In genomic region chr20:38804682-38805501, GRCh38 we compare ENCODE assay signal across 8 cellular contexts. TPM values are rescaled to one million over a fixed set of nuclear protein-coding genes. Genes with fewer than 3 reads are reported as not detected.
DNase-seq lines count a peak whose midpoint lies in the region; ATAC-seq lines count a peak whose summit lies in the region.

No MANE protein-coding gene starts in this region.

- intact Hi-C loops in sciatic nerve (cut with DNase I): no loop called here
- intact Hi-C loops in aorta (cut with DNase I): no loop called here

- no peaks in the 10 kb centered on the region for H3K27me3 ChIP-seq in aorta (ENCODE audit: control insufficient read depth in 1 of 2, insufficient read depth in 2 of 2, low read length in 1 of 2)

- peak; percentile 76 for DNase-seq in NAMALWA (ENCODE audit: low spot score)
- peak; percentile 70 for DNase-seq in activated T-cell treated with anti-CD3 and anti-CD28 coated beads for 48 hours (ENCODE audit: low read depth)
- peak; percentile 78 for DNase-seq in glomerular endothelial cell (ENCODE audit: extremely low read depth, low read depth, low spot score)
- no peak for DNase-seq in sciatic nerve (ENCODE audit: low spot score)
- DNase-seq in aorta: peak in 1 of 2 donors; percentile 57
- DNase-seq in epidermal melanocyte (ENCODE audit: insufficient read length, low spot score): no peak
- DNase-seq in islet precursor cell: no peak

- ATAC-seq in GM19463 (IDR thresholded peaks at IDR 0.05; ENCODE audit: unreplicated experiment) (peak; percentile 31), sciatic nerve (peak; percentile 42), aorta (ENCODE audit: low FRiP score) (peak; percentile 27)

- H3K36me3 ChIP-seq in aorta (ENCODE audit: control insufficient read depth in 1 of 2, insufficient read depth in 2 of 2, low read length in 1 of 2): no peaks in the 10 kb centered on the region

- no peaks in the 10 kb centered on the region for H3K4me1 ChIP-seq in aorta (ENCODE audit: control insufficient read depth in 1 of 2, insufficient read depth in 2 of 2, low read length in 2 of 2)

- WGBS in aorta, 2 donors: 63 to 64% methylated on average over 18 of the region's 18 CpGs

- H3K9me3 ChIP-seq in aorta (ENCODE audit: control insufficient read depth, low read length): no peaks in the 10 kb centered on the region

- H3K4me3 ChIP-seq in aorta (ENCODE audit: low read length in 2 of 2): peak overlapping the region in 1 of 2 donors; percentile 27

- no peak overlapping the region for H3K27ac ChIP-seq in aorta (ENCODE audit: low read depth in 1 of 2, low read length in 2 of 2)

RNA-seq across cellular contexts. Expression of gene PPP1R16B, which starts 0.6 kb away (rescaled TPM):
- total RNA-seq in glomerular endothelial cell (56.4 and 132 TPM in 2 replicates), sciatic nerve (7.5 TPM), aorta (10 to 100 TPM; 13.4 to 17.6 TPM)
- polyA plus RNA-seq in aorta: 1 to 10 TPM in 1 of 2 donors, under 1 TPM in 1; 0.97 to 1.3 TPM

RNA-seq across cellular contexts. Expression of gene ACTR5, which starts 56.6 kb away (rescaled TPM):
- total RNA-seq in glomerular endothelial cell (9.7 and 11.0 TPM in 2 replicates), sciatic nerve (8.5 TPM), aorta (1 to 10 TPM; 7.0 to 7.1 TPM)
- polyA plus RNA-seq in aorta: 10 to 100 TPM in 1 of 2 donors, 1 to 10 TPM in 1; 3.5 to 10.3 TPM

Comparison
In these comparisons a context has a peak if more than half of its experiments do, and no peak if none do; other contexts are left out.
1. DNase-seq: peak in NAMALWA (single experiment), activated T-cell treated with anti-CD3 and anti-CD28 coated beads for 48 hours (single experiment) and glomerular endothelial cell (single experiment); none in sciatic nerve (single experiment), epidermal melanocyte (single experiment) and islet precursor cell (single experiment).
2. Peak in every context shown above with its lines, with median percentiles within 50 percentile points of each other: ATAC-seq.